In genomic region chr10:55283041-55283440, GRCh38 we compare ENCODE assay signal across 17 cellular contexts.
A peak's percentile ranks its signal among the peaks of the same experiment; 100 is the strongest.
DNase-seq lines count a peak whose midpoint lies in the region; ATAC-seq, FAIRE-seq and TF ChIP-seq lines count a peak whose summit lies in the region.
"Had no signal": no experiment of that assay in that cellular context is flagged by ENCODE, and none has a peak within 500 bp of the region (broad histone marks: within the 10 kb centered on the region; RNA-seq: fewer than 3 reads in every experiment).

No MANE protein-coding gene starts in this region.

- H3K36me3 ChIP-seq in breast epithelium (no peaks in the 10 kb centered on the region), adrenal gland (replicated peaks in 1 of 2) (no peaks in the 10 kb centered on the region)
- H3K36me3 ChIP-seq: BLaER1 treated with 17β-estradiol and CSF1 and Interleukin-3, amounts not matched to agents 10 nM and 100 nM; SJCRH30 had no signal

- H3K4me3 ChIP-seq in breast epithelium (no peak overlapping the region), adrenal gland (no peak overlapping the region), fibroblast of pulmonary artery (replicated peaks; ENCODE audit: low read depth, low read length) (no peak overlapping the region)
- H3K4me3 ChIP-seq: BLaER1 treated with 17β-estradiol and CSF1 and Interleukin-3, amounts not matched to agents 10 nM and 100 nM; SJCRH30 had no signal

- H3K36me3 Mint-ChIP-seq in MCF 10A (ENCODE audit: insufficient read depth, unreplicated experiment): no peaks in the 10 kb centered on the region
- H3K36me3 Mint-ChIP-seq: CD8-positive, alpha-beta memory T cell had no signal

- CTCF ChIA-PET in MCF 10A (lab: Yijun Ruan, JAX): interaction anchor here (1.0 kb wide), 1 partner anchor 10 kb away, joined by 6 read pairs; no protein-coding TSS in a partner anchor

- no peaks in the 10 kb centered on the region for H3K4me1 Mint-ChIP-seq in MCF 10A (ENCODE audit: insufficient read depth, unreplicated experiment)
- H3K4me1 Mint-ChIP-seq: CD8-positive, alpha-beta memory T cell had no signal

- no peaks in the 10 kb centered on the region for H3K27me3 ChIP-seq in breast epithelium
- H3K27me3 ChIP-seq in adrenal gland: no peaks in the 10 kb centered on the region
- H3K27me3 ChIP-seq: BLaER1 treated with 17β-estradiol and CSF1 and Interleukin-3, amounts not matched to agents 10 nM and 100 nM; SJCRH30 had no signal

- POLR2A ChIA-PET in MCF 10A (lab: Yijun Ruan, JAX): no interaction called here

- no peak for ATAC-seq in left cardiac atrium

- peaks cover 40% of the 10 kb centered on the region for H3K27me3 Mint-ChIP-seq in MCF 10A (ENCODE audit: insufficient read depth, unreplicated experiment)
- H3K27me3 Mint-ChIP-seq: CD8-positive, alpha-beta memory T cell had no signal

- H3K27ac Mint-ChIP-seq in MCF 10A (ENCODE audit: low read depth, unreplicated experiment): no peak overlapping the region
- H3K27ac Mint-ChIP-seq: CD8-positive, alpha-beta memory T cell had no signal

- H3K9me3 ChIP-seq in breast epithelium: no peaks in the 10 kb centered on the region
- peaks cover 0 to 6% (median 0%) of the 10 kb centered on the region in 3 donors for H3K9me3 ChIP-seq in adrenal gland (replicated peaks in 1 of 3)
- H3K9me3 ChIP-seq: SJCRH30 had no signal

- BruUV-seq in MCF 10A (replicated peaks; lab: Mats Ljungman, UMichigan): no TSS peak

- no peak overlapping the region for H3K4me3 Mint-ChIP-seq in MCF 10A (ENCODE audit: unreplicated experiment)
- H3K4me3 Mint-ChIP-seq: CD8-positive, alpha-beta memory T cell had no signal

- no peak for FAIRE-seq in urothelium cell line (lab: Jason Lieb, UNC)

- TF ChIP-seq CTCF in MCF 10A (IDR thresholded peaks at IDR 0.05; ENCODE audit: unreplicated experiment) (no peak), breast epithelium (IDR thresholded peaks at IDR 0.05) (no peak), adrenal gland (IDR thresholded peaks at IDR 0.05) (no peak), fibroblast of pulmonary artery (IDR thresholded peaks at IDR 0.05; ENCODE audit: low read length, missing control alignments) (no peak)

- no peak overlapping the region for H3K27ac ChIP-seq in breast epithelium
- peak overlapping the region in 1 of 5 donors; percentile 28 for H3K27ac ChIP-seq in adrenal gland
- H3K27ac ChIP-seq: BLaER1 treated with 17β-estradiol and CSF1 and Interleukin-3, amounts not matched to agents 10 nM and 100 nM; SJCRH30 had no signal

- no peaks in the 10 kb centered on the region for H3K4me1 ChIP-seq in breast epithelium
- no peaks in the 10 kb centered on the region for H3K4me1 ChIP-seq in adrenal gland (replicated peaks in 1 of 2)
- H3K4me1 ChIP-seq: SJCRH30 had no signal

- WGBS in adrenal gland, 4 donors: 41 to 59% (median 46%) methylated on average over 5 of the region's 5 CpGs

- TF ChIP-seq POLR2A in breast epithelium (IDR thresholded peaks at IDR 0.05): no peak
- no peak for TF ChIP-seq POLR2A in adrenal gland (IDR thresholded peaks at IDR 0.05)

- intact Hi-C loops in MCF 10A (cut with micrococcal nuclease) (no loop called here), breast epithelium (cut with DNase I; ENCODE audit: low total_unique reads) (no loop called here), adrenal gland (cut with DNase I) (no loop called here), left cardiac atrium (cut with DNase I) (no loop called here)

- DNase-seq in MCF 10A (ENCODE audit: unreplicated experiment): peak; percentile 25
- DNase-seq in breast epithelium (ENCODE audit: low spot score in 2 of 2): no peak
- peak in 6 of 7 donors; percentile 68 to 87 (median 76) for DNase-seq in adrenal gland
- peak; percentile 5 for DNase-seq in fibroblast of pulmonary artery (ENCODE audit: low read depth)
- peak; percentile 12 for DNase-seq in urothelium cell line (ENCODE audit: low spot score)
- no peak for DNase-seq in DMS153 (lab: John Stamatoyannopoulos, UW)
- DNase-seq in left cardiac atrium: no peak
- no peak for DNase-seq in COLO829 (ENCODE audit: low spot score)
- DNase-seq: 8988T; CD8-positive, alpha-beta memory T cell; GF-D8; NCI-H1105; NCI-H187; NCI-H446; OCI-M1; SJCRH30 had no signal

- peaks cover 7% of the 10 kb centered on the region for H3K9me3 Mint-ChIP-seq in MCF 10A (ENCODE audit: unreplicated experiment)

Comparison
In these comparisons a context has a peak if more than half of its experiments do, and no peak if none do; other contexts are left out.
1. DNase-seq: peak in MCF 10A (single experiment), adrenal gland (6 of 7), fibroblast of pulmonary artery (single experiment) and urothelium cell line (single experiment); none in breast epithelium (0 of 2), DMS153 (single experiment), left cardiac atrium (single experiment) and COLO829 (single experiment).